In genomic region chr11:107799245-107799859, GRCh38 we compare ENCODE assay signal across 8 cellular contexts. TPM values are rescaled to one million over a fixed set of nuclear protein-coding genes. Genes with fewer than 3 reads are reported as not detected.
DNase-seq lines count a peak whose midpoint lies in the region; ATAC-seq, FAIRE-seq and TF ChIP-seq lines count a peak whose summit lies in the region.

No MANE protein-coding gene starts in this region.

- DNase-seq in D721Med (ENCODE audit: insufficient read length, low spot score): no peak
- peak; percentile 48 for DNase-seq in HPDE6-E6E7 (ENCODE audit: extremely low spot score)
- DNase-seq in PC-3: peak; percentile 94
- peak; percentile 19 to 33 for DNase-seq in activated T-helper 1 cell treated with anti-CD3 and anti-CD28 coated beads, Interleukin-2, amount 50 U/mL, for 16 hours (ENCODE audit: low read depth in 1 of 2, low spot score in 1 of 2)
- peak; percentile 32 to 74 for DNase-seq in foreskin fibroblast
- DNase-seq in osteoblast (ENCODE audit: insufficient read length, low spot score, missing footprints): peak; percentile 81
- peak; percentile 71 for DNase-seq in transverse colon

- H2AFZ ChIP-seq in PC-3 (ENCODE audit: low read length): no peak overlapping the region
- peak overlapping the region; percentile 31 for H2AFZ ChIP-seq in osteoblast (ENCODE audit: low read length)

- no peak overlapping the region for H3K9ac ChIP-seq in PC-3 (ENCODE audit: low read length)

- H3K27ac ChIP-seq in PC-3 (ENCODE audit: low read length) (no peak overlapping the region), osteoblast (ENCODE audit: low read depth, low read length) (no peak overlapping the region), transverse colon (no peak overlapping the region)

- in situ Hi-C loops in transverse colon (cut with MboI; ENCODE audit: low pct_ligation_motif_present in 1 of 4, low pct_unique_long_range_greater_than_20kb in 1 of 4, low sequenced_read_pairs in 3 of 4): no loop called here

- H3F3A ChIP-seq in PC-3 (ENCODE audit: low read length, unreplicated experiment): no peaks in the 10 kb centered on the region

- H3K4me1 ChIP-seq in PC-3 (ENCODE audit: insufficient read depth, low read length) (no peaks in the 10 kb centered on the region), osteoblast (ENCODE audit: insufficient read depth, low read length) (no peaks in the 10 kb centered on the region), transverse colon (no peaks in the 10 kb centered on the region)

- peaks cover 69% of the 10 kb centered on the region for H3K36me3 ChIP-seq in PC-3 (ENCODE audit: low read depth, low read length)
- H3K36me3 ChIP-seq in osteoblast (ENCODE audit: insufficient read depth, low read length): no peaks in the 10 kb centered on the region
- H3K36me3 ChIP-seq in transverse colon: peaks cover 0 to 11% (median 0%) of the 10 kb centered on the region in 4 donors

- H3K27me3 ChIP-seq in PC-3 (ENCODE audit: low read length): no peaks in the 10 kb centered on the region
- H3K27me3 ChIP-seq in osteoblast (ENCODE audit: insufficient read depth, low read length): no peaks in the 10 kb centered on the region
- H3K27me3 ChIP-seq in transverse colon: no peaks in the 10 kb centered on the region

- WGBS in transverse colon (ENCODE audit: low coverage in 1 of 2), 2 donors: 66 to 77% methylated on average over 11 to 12 of the region's 12 CpGs

- H3K9me3 ChIP-seq in PC-3 (ENCODE audit: low read length) (no peaks in the 10 kb centered on the region), osteoblast (ENCODE audit: low read depth, low read length) (no peaks in the 10 kb centered on the region), transverse colon (no peaks in the 10 kb centered on the region)

- no peak for FAIRE-seq in D721Med (lab: Jason Lieb, UNC)

- H3K4me3 ChIP-seq in PC-3 (ENCODE audit: low read length) (no peak overlapping the region), foreskin fibroblast (ENCODE audit: low read depth in 1 of 2, low read length in 2 of 2) (no peak overlapping the region), osteoblast (ENCODE audit: insufficient read depth, low read length) (no peak overlapping the region), transverse colon (no peak overlapping the region)

- intact Hi-C loops in PC-3 (cut with micrococcal nuclease): loop anchor here (1.0 kb wide), 2 partner anchors 60 to 99 kb away; no protein-coding TSS in a partner anchor
- intact Hi-C loops in transverse colon (cut with DNase I; ENCODE audit: low total_unique reads): no loop called here

- H3K79me2 ChIP-seq in PC-3 (ENCODE audit: low read length) (no peaks in the 10 kb centered on the region), osteoblast (ENCODE audit: insufficient read depth, low read length) (no peaks in the 10 kb centered on the region)

- TF ChIP-seq CTCF in D721Med (IDR thresholded peaks at IDR 0.05; ENCODE audit: insufficient read depth, missing control alignments) (peak; percentile 78), PC-3 (conservative IDR thresholded peaks at IDR 0.05; ENCODE audit: low read depth, low read length) (peak; percentile 98), foreskin fibroblast (IDR thresholded peaks at IDR 0.05; ENCODE audit: low read depth, low read length) (peak; percentile 90), osteoblast (IDR thresholded peaks at IDR 0.05; ENCODE audit: extremely low read depth, low read depth, low read length) (peak; percentile 99), transverse colon (IDR thresholded peaks at IDR 0.05) (peak; percentile 74 to 98 (median 90))

- CTCF ChIA-PET in PC-3 (lab: Charles Lee): interaction anchor here (0.9 kb wide), 1 partner anchor 61 kb away, joined by 3 read pairs; no protein-coding TSS in a partner anchor

- no peak for TF ChIP-seq POLR2A in transverse colon (IDR thresholded peaks at IDR 0.05)

- ATAC-seq in GM19463 (IDR thresholded peaks at IDR 0.05; ENCODE audit: unreplicated experiment) (peak; percentile 83), PC-3 (peak; percentile 80)

- BruUV-seq in PC-3 (replicated peaks; lab: Mats Ljungman, UMichigan): no TSS peak

- H4K20me1 ChIP-seq in PC-3 (ENCODE audit: low read length) (no peaks in the 10 kb centered on the region), osteoblast (ENCODE audit: insufficient read depth, low read length) (no peaks in the 10 kb centered on the region)

- no peak for TF ChIP-seq EP300 in transverse colon (IDR thresholded peaks at IDR 0.05; ENCODE audit: low read depth)

- H3K4me2 ChIP-seq in PC-3 (ENCODE audit: low read length) (no peak overlapping the region), osteoblast (ENCODE audit: insufficient read depth, low read length) (no peak overlapping the region)

- no peaks in the 10 kb centered on the region for H3K9me2 ChIP-seq in PC-3 (replicated peaks; ENCODE audit: low read length)

- POLR2A ChIA-PET in PC-3 (lab: Charles Lee; ENCODE audit: unreplicated experiment): no interaction called here

RNA-seq across cellular contexts. Expression of gene SLC35F2, which starts 59.2 kb away (rescaled TPM):
- total RNA-seq in PC-3 (2014; rRNA removed) (190 and 210 TPM in 2 replicates), osteoblast (5.4 and 6.2 TPM in 2 replicates), transverse colon (10 to 100 TPM in 3 of 4 donors, 1 to 10 TPM in 1; 2.2 to 29.2 (median 18.8) TPM)
